In the genomic region with DNA sequence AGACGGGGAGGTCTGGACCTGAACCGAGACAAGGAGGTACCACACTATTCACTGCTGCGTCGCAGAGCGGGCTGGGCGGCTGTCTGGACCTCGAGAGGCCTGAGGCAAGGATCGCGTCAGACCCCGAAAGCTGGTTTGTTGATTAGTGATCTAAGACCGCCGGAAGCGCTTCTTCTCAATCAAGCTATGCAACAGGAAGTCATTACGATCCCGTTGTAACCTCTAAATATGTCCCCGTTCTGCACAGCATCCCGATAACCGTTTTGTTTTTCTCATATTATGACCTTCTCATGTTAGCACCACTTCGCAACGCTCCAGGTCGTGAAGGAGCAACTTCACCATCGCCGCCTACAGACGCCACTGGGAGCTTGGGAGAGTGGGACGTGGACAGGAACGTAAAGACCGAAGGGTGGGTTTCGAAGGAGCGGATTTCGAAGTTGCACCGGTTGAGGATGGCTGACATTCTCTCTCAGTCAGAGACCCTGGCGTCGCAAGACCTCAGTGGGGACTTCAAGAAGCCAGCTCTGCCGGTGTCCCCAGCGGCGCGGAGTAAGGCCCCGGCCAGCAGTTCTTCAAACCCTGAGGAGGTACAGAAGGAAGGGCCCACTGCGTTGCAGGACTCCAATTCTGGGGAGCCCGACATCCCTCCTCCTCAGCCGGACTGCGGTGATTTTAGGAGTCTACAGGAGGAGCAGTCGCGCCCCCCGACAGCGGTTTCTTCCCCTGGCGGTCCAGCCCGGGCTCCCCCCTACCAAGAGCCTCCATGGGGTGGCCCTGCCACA, we compare ENCODE assay signal across 1 cellular context.
A peak's percentile ranks its signal among the peaks of the same experiment; 100 is the strongest.
TF ChIP-seq lines count a peak whose summit lies in the region.

A gene with protein sequence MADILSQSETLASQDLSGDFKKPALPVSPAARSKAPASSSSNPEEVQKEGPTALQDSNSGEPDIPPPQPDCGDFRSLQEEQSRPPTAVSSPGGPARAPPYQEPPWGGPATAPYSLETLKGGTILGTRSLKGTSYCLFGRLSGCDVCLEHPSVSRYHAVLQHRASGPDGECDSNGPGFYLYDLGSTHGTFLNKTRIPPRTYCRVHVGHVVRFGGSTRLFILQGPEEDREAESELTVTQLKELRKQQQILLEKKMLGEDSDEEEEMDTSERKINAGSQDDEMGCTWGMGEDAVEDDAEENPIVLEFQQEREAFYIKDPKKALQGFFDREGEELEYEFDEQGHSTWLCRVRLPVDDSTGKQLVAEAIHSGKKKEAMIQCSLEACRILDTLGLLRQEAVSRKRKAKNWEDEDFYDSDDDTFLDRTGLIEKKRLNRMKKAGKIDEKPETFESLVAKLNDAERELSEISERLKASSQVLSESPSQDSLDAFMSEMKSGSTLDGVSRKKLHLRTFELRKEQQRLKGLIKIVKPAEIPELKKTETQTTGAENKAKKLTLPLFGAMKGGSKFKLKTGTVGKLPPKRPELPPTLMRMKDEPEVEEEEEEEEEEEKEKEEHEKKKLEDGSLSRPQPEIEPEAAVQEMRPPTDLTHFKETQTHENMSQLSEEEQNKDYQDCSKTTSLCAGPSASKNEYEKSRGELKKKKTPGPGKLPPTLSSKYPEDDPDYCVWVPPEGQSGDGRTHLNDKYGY (plus strand): TSS at position 427 of the 782 bp plus-strand sequence. CDS start 26 bp downstream, at position 453.
A gene with protein sequence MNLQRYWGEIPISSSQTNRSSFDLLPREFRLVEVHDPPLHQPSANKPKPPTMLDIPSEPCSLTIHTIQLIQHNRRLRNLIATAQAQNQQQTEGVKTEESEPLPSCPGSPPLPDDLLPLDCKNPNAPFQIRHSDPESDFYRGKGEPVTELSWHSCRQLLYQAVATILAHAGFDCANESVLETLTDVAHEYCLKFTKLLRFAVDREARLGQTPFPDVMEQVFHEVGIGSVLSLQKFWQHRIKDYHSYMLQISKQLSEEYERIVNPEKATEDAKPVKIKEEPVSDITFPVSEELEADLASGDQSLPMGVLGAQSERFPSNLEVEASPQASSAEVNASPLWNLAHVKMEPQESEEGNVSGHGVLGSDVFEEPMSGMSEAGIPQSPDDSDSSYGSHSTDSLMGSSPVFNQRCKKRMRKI (minus strand): TSS at position 152 of the 782 bp plus-strand sequence. CDS start 1,422 bp downstream, outside the sequence.

TF ChIP-seq in K562, 482 proteins besides CTCF, POLR2A, EP300 and RAD21 (continued from another document and continues in another):
- TF ChIP-seq ZNF764 (CRISPR knock-in tag; IDR thresholded peaks at IDR 0.05; ENCODE audit: low read depth) (no peak), ZSCAN29 (IDR thresholded peaks at IDR 0.05) (peak; percentile 77), ZBTB1 (CRISPR knock-in tag; IDR thresholded peaks at IDR 0.05; ENCODE audit: borderline replicate concordance, low read depth) (no peak), ZFP30 (CRISPR knock-in tag; IDR thresholded peaks at IDR 0.05; ENCODE audit: borderline replicate concordance) (no peak), HCFC1 (IDR thresholded peaks at IDR 0.05; ENCODE audit: low read depth, low read length) (peak; percentile 76), RB1 (IDR thresholded peaks at IDR 0.05; ENCODE audit: low read depth) (peak; percentile 80), CSDE1 (IDR thresholded peaks at IDR 0.05) (peak; percentile 66 to 85; a peak in 1 of 4 replicates), NFE2L1 (tag; IDR thresholded peaks at IDR 0.05; ENCODE audit: borderline replicate concordance, low read depth) (no peak), BDP1 (IDR thresholded peaks at IDR 0.05; ENCODE audit: insufficient read depth, insufficient read length) (no peak), SLC30A9 (CRISPR knock-in tag; IDR thresholded peaks at IDR 0.05) (no peak), POLR2H (tag; IDR thresholded peaks at IDR 0.05; ENCODE audit: low read depth) (peak; percentile 79), SIN3B (IDR thresholded peaks at IDR 0.05; ENCODE audit: low read depth) (peak; percentile 99), BRD4 (IDR thresholded peaks at IDR 0.05) (peak; percentile 91), ZNF586 (CRISPR knock-in tag; conservative IDR thresholded peaks at IDR 0.05) (no peak), PCBP1 (IDR thresholded peaks at IDR 0.05; ENCODE audit: low read depth, low read length, poor library complexity, severe bottlenecking) (no peak), SMAD2 (IDR thresholded peaks at IDR 0.05; ENCODE audit: low read depth, low read length) (no peak), SMC3 (conservative IDR thresholded peaks at IDR 0.05; ENCODE audit: insufficient read depth, low read depth, low read length) (no peak), ARID1B (IDR thresholded peaks at IDR 0.05) (peak; percentile 57; the same call in 1 of the 2 replicates), BCOR (IDR thresholded peaks at IDR 0.05) (peak; percentile 86; the same call in 1 of the 2 replicates), XRCC3 (IDR thresholded peaks at IDR 0.05) (no peak), GATA2 (CRISPR knock-in tag; IDR thresholded peaks at IDR 0.05) (peak; percentile 22; the same call in 1 of the 2 replicates), DDX20 (tag; IDR thresholded peaks at IDR 0.05; ENCODE audit: low read depth) (no peak; the same call in 1 of the 2 replicates), ADNP (tag; IDR thresholded peaks at IDR 0.05) (no peak), NCOR1 (IDR thresholded peaks at IDR 0.05) (peak; percentile 51; the same call in 1 of the 2 replicates)
- TF ChIP-seq, protein P1, sequence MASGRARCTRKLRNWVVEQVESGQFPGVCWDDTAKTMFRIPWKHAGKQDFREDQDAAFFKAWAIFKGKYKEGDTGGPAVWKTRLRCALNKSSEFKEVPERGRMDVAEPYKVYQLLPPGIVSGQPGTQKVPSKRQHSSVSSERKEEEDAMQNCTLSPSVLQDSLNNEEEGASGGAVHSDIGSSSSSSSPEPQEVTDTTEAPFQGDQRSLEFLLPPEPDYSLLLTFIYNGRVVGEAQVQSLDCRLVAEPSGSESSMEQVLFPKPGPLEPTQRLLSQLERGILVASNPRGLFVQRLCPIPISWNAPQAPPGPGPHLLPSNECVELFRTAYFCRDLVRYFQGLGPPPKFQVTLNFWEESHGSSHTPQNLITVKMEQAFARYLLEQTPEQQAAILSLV (tag; IDR thresholded peaks at IDR 0.05): peak; percentile 75; the same call in 1 of the 2 replicates
- TF ChIP-seq, protein P2, sequence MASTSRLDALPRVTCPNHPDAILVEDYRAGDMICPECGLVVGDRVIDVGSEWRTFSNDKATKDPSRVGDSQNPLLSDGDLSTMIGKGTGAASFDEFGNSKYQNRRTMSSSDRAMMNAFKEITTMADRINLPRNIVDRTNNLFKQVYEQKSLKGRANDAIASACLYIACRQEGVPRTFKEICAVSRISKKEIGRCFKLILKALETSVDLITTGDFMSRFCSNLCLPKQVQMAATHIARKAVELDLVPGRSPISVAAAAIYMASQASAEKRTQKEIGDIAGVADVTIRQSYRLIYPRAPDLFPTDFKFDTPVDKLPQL (IDR thresholded peaks at IDR 0.05; ENCODE audit: extremely low read depth, insufficient read length): no peak
- TF ChIP-seq, protein P3, sequence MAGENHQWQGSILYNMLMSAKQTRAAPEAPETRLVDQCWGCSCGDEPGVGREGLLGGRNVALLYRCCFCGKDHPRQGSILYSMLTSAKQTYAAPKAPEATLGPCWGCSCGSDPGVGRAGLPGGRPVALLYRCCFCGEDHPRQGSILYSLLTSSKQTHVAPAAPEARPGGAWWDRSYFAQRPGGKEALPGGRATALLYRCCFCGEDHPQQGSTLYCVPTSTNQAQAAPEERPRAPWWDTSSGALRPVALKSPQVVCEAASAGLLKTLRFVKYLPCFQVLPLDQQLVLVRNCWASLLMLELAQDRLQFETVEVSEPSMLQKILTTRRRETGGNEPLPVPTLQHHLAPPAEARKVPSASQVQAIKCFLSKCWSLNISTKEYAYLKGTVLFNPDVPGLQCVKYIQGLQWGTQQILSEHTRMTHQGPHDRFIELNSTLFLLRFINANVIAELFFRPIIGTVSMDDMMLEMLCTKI (IDR thresholded peaks at IDR 0.05; ENCODE audit: partially characterized antibody): no peak
- TF ChIP-seq, protein P4, sequence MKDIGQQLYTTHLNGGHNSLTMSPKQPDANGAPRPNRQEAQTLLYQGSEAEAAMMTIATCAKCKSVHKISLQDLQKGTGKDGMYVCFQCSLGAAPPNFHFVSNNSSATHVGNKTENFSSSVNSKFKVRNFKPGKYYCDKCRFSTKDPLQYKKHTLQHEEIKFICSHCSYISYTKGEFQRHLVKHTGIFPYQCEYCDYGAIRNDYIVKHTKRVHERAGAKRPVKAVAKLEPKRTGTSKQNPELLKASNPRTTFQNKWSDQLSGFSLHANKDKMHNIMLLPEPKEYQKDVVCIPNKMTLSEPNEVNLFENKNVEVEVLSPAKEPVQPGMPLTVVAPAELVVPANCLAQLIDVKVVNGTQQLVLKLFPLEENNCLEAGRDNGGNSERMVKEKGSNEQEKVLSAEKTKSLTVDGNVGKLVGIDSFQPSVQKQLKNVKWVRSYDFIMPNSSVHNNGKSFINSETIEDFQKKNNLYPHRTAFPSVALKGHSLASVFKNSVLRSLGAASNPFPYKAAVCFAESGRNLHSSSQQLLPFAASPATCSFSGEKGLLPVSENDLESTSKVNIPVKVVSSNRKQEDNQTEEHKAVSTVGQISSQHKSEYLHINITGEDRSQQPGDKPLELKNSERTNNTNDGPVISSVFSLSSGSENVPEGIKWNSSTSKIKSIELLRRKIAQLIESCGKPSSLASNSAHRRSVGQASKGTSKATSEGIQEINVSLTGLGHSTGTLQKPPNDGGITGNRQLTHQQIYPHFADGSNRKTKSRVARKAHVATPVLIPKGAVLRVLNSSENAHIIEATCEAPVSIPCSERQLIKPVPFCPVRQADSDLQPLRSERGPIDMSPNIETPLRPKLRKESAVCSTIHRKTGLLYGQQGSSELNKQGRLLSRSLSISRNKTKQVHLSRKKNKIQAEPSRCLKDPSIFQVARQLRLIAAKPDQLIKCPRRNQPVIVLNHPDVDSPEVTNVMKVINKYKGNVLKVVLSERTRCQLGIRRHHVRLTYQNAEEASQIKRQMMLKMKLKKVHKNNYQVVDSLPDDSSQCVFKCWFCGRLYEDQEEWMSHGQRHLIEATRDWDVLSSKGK (CRISPR knock-in tag; IDR thresholded peaks at IDR 0.05): no peak
- TF ChIP-seq, protein P5, sequence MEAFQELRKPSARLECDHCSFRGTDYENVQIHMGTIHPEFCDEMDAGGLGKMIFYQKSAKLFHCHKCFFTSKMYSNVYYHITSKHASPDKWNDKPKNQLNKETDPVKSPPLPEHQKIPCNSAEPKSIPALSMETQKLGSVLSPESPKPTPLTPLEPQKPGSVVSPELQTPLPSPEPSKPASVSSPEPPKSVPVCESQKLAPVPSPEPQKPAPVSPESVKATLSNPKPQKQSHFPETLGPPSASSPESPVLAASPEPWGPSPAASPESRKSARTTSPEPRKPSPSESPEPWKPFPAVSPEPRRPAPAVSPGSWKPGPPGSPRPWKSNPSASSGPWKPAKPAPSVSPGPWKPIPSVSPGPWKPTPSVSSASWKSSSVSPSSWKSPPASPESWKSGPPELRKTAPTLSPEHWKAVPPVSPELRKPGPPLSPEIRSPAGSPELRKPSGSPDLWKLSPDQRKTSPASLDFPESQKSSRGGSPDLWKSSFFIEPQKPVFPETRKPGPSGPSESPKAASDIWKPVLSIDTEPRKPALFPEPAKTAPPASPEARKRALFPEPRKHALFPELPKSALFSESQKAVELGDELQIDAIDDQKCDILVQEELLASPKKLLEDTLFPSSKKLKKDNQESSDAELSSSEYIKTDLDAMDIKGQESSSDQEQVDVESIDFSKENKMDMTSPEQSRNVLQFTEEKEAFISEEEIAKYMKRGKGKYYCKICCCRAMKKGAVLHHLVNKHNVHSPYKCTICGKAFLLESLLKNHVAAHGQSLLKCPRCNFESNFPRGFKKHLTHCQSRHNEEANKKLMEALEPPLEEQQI (IDR thresholded peaks at IDR 0.05): peak; percentile 92
- TF ChIP-seq, protein P6, sequence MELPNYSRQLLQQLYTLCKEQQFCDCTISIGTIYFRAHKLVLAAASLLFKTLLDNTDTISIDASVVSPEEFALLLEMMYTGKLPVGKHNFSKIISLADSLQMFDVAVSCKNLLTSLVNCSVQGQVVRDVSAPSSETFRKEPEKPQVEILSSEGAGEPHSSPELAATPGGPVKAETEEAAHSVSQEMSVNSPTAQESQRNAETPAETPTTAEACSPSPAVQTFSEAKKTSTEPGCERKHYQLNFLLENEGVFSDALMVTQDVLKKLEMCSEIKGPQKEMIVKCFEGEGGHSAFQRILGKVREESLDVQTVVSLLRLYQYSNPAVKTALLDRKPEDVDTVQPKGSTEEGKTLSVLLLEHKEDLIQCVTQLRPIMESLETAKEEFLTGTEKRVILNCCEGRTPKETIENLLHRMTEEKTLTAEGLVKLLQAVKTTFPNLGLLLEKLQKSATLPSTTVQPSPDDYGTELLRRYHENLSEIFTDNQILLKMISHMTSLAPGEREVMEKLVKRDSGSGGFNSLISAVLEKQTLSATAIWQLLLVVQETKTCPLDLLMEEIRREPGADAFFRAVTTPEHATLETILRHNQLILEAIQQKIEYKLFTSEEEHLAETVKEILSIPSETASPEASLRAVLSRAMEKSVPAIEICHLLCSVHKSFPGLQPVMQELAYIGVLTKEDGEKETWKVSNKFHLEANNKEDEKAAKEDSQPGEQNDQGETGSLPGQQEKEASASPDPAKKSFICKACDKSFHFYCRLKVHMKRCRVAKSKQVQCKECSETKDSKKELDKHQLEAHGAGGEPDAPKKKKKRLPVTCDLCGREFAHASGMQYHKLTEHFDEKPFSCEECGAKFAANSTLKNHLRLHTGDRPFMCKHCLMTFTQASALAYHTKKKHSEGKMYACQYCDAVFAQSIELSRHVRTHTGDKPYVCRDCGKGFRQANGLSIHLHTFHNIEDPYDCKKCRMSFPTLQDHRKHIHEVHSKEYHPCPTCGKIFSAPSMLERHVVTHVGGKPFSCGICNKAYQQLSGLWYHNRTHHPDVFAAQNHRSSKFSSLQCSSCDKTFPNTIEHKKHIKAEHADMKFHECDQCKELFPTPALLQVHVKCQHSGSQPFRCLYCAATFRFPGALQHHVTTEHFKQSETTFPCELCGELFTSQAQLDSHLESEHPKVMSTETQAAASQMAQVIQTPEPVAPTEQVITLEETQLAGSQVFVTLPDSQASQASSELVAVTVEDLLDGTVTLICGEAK (IDR thresholded peaks at IDR 0.05): peak; percentile 100
- TF ChIP-seq, protein P6 (CRISPR knock-in tag; IDR thresholded peaks at IDR 0.05): no peak
